Comparison of ENCODE assay signal across 11 cellular contexts in the genomic region with DNA sequence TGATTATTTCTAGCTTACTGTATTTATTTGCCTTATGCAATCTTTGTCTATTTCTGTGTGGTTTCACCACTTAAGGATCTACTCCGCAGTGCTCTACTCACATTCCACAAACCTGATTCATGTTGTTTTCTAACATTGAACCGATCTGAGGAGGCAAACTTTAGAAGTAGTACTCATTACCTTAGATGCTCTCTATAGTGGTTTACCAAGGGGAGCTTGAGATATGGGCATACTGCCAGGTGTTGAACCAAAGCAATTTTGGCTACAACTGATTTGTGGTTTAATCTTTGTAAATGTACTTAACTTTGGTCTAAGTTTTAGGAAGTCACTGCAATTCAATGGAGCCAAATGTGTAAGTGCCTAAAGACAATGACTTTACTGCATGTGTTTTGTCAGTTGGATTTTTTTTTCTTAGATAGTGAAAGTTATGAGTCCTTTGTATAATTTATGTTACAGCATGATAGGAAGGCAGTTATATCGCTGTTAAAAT. TPM values are rescaled to one million over a fixed set of nuclear protein-coding genes. Genes with fewer than 3 reads are reported as not detected.
DNase-seq lines count a peak whose midpoint lies in the region; ATAC-seq, FAIRE-seq and TF ChIP-seq lines count a peak whose summit lies in the region.
"Had no signal": no experiment of that assay in that cellular context is flagged by ENCODE, and none has a peak within 500 bp of the region (broad histone marks: within the 10 kb centered on the region; RNA-seq: fewer than 3 reads in every experiment).

No MANE protein-coding gene starts in this region.

- H3K27me3 ChIP-seq in BJ (ENCODE audit: control insufficient read depth, insufficient read depth, low read length) = no peaks in the 10 kb centered on the region
- H3K27me3 ChIP-seq in kidney epithelial cell (ENCODE audit: control insufficient read depth, insufficient read depth, low read length) = no peaks in the 10 kb centered on the region

- H3K36me3 ChIP-seq in BJ (ENCODE audit: control insufficient read depth, insufficient read depth, low read length) (no peaks in the 10 kb centered on the region), kidney epithelial cell (ENCODE audit: control insufficient read depth, insufficient read depth, low read length) (no peaks in the 10 kb centered on the region)

- peaks cover 14% of the 10 kb centered on the region for H3K4me1 Mint-ChIP-seq in WTC11

- CTCF ChIA-PET in BJ (lab: Yijun Ruan, JAX) = no interaction called here
- CTCF ChIA-PET in WTC11 (lab: Charles Lee) = no interaction called here

- FAIRE-seq in HTR-8/SVneo (lab: Jason Lieb, UNC) = no peak

- H3K36me3 Mint-ChIP-seq in WTC11 = no peaks in the 10 kb centered on the region

- H3K27me3 Mint-ChIP-seq in WTC11 (ENCODE audit: low read depth) = no peaks in the 10 kb centered on the region; the same call in 1 of the 2 replicates

- no peak overlapping the region for H3K4me3 Mint-ChIP-seq in WTC11

- ATAC-seq in SK-N-SH treated with all-trans-retinoic acid at 6 μM for 48 hours (peak; percentile 83), GM21515 (IDR thresholded peaks at IDR 0.05; ENCODE audit: unreplicated experiment) (no peak), HG03095 (IDR thresholded peaks at IDR 0.05; ENCODE audit: unreplicated experiment) (no peak), WTC11 (no peak; the same call in 1 of the 2 replicates)

- POLR2A ChIA-PET in BJ (lab: Charles Lee) (interaction anchor here (0.6 kb wide), 1 partner anchor 17 kb away, joined by 9 read pairs; no protein-coding TSS in a partner anchor), WTC11 (lab: Charles Lee) (no interaction called here)

- H3K27ac Mint-ChIP-seq in WTC11 = no peak overlapping the region

- DNase-seq in BJ (ENCODE audit: low read depth) (peak; percentile 91), HTR-8/SVneo (ENCODE audit: insufficient read length, low spot score) (peak; percentile 50), kidney epithelial cell (ENCODE audit: low read depth) (peak; percentile 90), NCI-H2081 treated with DMSO at 0.1 percent for 48 hours (lab: John Stamatoyannopoulos, UW) (no peak), WTC11 (ENCODE audit: low spot score) (no peak)
- DNase-seq: activated CD8-positive, alpha-beta memory T cell treated with anti-CD3 and anti-CD28 coated beads, Interleukin-2, amount 50 U/mL, for 48 hours; hippocampal formation; NCI-H774 had no signal

- no peak overlapping the region for H3K4me3 ChIP-seq in BJ (ENCODE audit: low read depth, low read length)
- H3K4me3 ChIP-seq in kidney epithelial cell (ENCODE audit: low read depth, low read length) = no peak overlapping the region

- no peaks in the 10 kb centered on the region for H3K9me3 Mint-ChIP-seq in WTC11

- no peak for TF ChIP-seq CTCF in BJ (IDR thresholded peaks at IDR 0.05; ENCODE audit: insufficient read depth, low read depth, low read length)
- TF ChIP-seq CTCF in kidney epithelial cell (IDR thresholded peaks at IDR 0.05; ENCODE audit: insufficient read depth, low read length, poor library complexity, severe bottlenecking) = no peak
- no peak for TF ChIP-seq CTCF in WTC11 (IDR thresholded peaks at IDR 0.05)

TF ChIP-seq in SK-N-SH treated with all-trans-retinoic acid at 6 μM for 48 hours, 23 proteins besides CTCF, POLR2A, EP300 and RAD21 (continues in another document):
- TF ChIP-seq CSDC2 (CRISPR knock-in tag; IDR thresholded peaks at IDR 0.05) = no peak
- TF ChIP-seq TOX (CRISPR knock-in tag; IDR thresholded peaks at IDR 0.05; ENCODE audit: borderline replicate concordance) = peak; percentile 74
- no peak for TF ChIP-seq ARNTL (CRISPR knock-in tag; IDR thresholded peaks at IDR 0.05; ENCODE audit: borderline replicate concordance, low read depth)
- peak; percentile 49; the same call in 1 of the 2 replicates for TF ChIP-seq ZC3H10 (CRISPR knock-in tag; IDR thresholded peaks at IDR 0.05)
- TF ChIP-seq GLIS3 (CRISPR knock-in tag; IDR thresholded peaks at IDR 0.05) = no peak
- TF ChIP-seq ZNF565 (CRISPR knock-in tag; conservative IDR thresholded peaks at IDR 0.05; ENCODE audit: low read depth) = no peak
- TF ChIP-seq RARB (CRISPR knock-in tag; IDR thresholded peaks at IDR 0.05) = no peak
- TF ChIP-seq BACH2 (CRISPR knock-in tag; IDR thresholded peaks at IDR 0.05; ENCODE audit: borderline replicate concordance) = no peak
- no peak for TF ChIP-seq TCF4 (CRISPR knock-in tag; IDR thresholded peaks at IDR 0.05; ENCODE audit: borderline replicate concordance)
- TF ChIP-seq ZFP3 (CRISPR knock-in tag; IDR thresholded peaks at IDR 0.05) = no peak
- TF ChIP-seq, protein P1, sequence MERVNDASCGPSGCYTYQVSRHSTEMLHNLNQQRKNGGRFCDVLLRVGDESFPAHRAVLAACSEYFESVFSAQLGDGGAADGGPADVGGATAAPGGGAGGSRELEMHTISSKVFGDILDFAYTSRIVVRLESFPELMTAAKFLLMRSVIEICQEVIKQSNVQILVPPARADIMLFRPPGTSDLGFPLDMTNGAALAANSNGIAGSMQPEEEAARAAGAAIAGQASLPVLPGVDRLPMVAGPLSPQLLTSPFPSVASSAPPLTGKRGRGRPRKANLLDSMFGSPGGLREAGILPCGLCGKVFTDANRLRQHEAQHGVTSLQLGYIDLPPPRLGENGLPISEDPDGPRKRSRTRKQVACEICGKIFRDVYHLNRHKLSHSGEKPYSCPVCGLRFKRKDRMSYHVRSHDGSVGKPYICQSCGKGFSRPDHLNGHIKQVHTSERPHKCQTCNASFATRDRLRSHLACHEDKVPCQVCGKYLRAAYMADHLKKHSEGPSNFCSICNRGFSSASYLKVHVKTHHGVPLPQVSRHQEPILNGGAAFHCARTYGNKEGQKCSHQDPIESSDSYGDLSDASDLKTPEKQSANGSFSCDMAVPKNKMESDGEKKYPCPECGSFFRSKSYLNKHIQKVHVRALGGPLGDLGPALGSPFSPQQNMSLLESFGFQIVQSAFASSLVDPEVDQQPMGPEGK (CRISPR knock-in tag; IDR thresholded peaks at IDR 0.05; ENCODE audit: borderline replicate concordance) = peak; percentile 75; the same call in 1 of the 2 replicates
- TF ChIP-seq PPARA (CRISPR knock-in tag; IDR thresholded peaks at IDR 0.05; ENCODE audit: borderline replicate concordance) = no peak
- no peak for TF ChIP-seq OSR1 (CRISPR knock-in tag; IDR thresholded peaks at IDR 0.05)
- TF ChIP-seq ZNF8 (CRISPR knock-in tag; IDR thresholded peaks at IDR 0.05) = no peak
- no peak for TF ChIP-seq ZNF70 (CRISPR knock-in tag; IDR thresholded peaks at IDR 0.05)
- 0 out of 2 replicates have a peak, but pooled peaks have one; percentile 37 for TF ChIP-seq ESRRG (CRISPR knock-in tag; IDR thresholded peaks at IDR 0.05)

TF ChIP-seq in WTC11, 78 proteins besides CTCF, POLR2A, EP300 and RAD21:
- TF ChIP-seq TCF7 (CRISPR knock-in tag; IDR thresholded peaks at IDR 0.05; ENCODE audit: low read depth) = no peak
- TF ChIP-seq ZNF121 (CRISPR knock-in tag; IDR thresholded peaks at IDR 0.05) = no peak
- TF ChIP-seq, protein P2, sequence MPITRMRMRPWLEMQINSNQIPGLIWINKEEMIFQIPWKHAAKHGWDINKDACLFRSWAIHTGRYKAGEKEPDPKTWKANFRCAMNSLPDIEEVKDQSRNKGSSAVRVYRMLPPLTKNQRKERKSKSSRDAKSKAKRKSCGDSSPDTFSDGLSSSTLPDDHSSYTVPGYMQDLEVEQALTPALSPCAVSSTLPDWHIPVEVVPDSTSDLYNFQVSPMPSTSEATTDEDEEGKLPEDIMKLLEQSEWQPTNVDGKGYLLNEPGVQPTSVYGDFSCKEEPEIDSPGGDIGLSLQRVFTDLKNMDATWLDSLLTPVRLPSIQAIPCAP (CRISPR knock-in tag; IDR thresholded peaks at IDR 0.05) = no peak

RNA-seq across cellular contexts. Expression of a gene that starts 50.1 kb away (rescaled TPM):
- 3.5 and 3.7 TPM in 2 replicates for polyA plus RNA-seq in BJ (2011; rRNA removed)
- polyA minus RNA-seq in BJ (2011; rRNA and poly(A)+ RNA removed) = 7.3 and 10.5 TPM in 2 replicates
- total RNA-seq in kidney epithelial cell (53.3 and 58.1 TPM in 2 replicates), WTC11 (2021) (3.7 to 7.6 TPM (median 3.7 TPM) in 3 replicates)

Comparison
In these comparisons a context has a peak if more than half of its experiments do, and no peak if none do; other contexts are left out.
1. DNase-seq: peak in BJ (single experiment), HTR-8/SVneo (single experiment) and kidney epithelial cell (single experiment); none in NCI-H2081 treated with DMSO at 0.1 percent for 48 hours (single experiment) and WTC11 (single experiment).